Comparison of ENCODE assay signal across 25 cellular contexts in genomic region chr7:41292457-41292856, GRCh38.
A peak's percentile ranks its signal among the peaks of the same experiment; 100 is the strongest.
DNase-seq lines count a peak whose midpoint lies in the region; ATAC-seq, FAIRE-seq and TF ChIP-seq lines count a peak whose summit lies in the region.
"Had no signal": no experiment of that assay in that cellular context is flagged by ENCODE, and none has a peak within 500 bp of the region (broad histone marks: within the 10 kb centered on the region; RNA-seq: fewer than 3 reads in every experiment).

No MANE protein-coding gene starts in this region.

- H3K4me2 ChIP-seq in GM12878 (ENCODE audit: control insufficient read depth, insufficient read depth), result no peak overlapping the region

- SMC1A ChIA-PET in GM12878 (lab: Charles Lee; ENCODE audit: uncharacterized antibody, unreplicated experiment), result no interaction called here

- no peaks in the 10 kb centered on the region for H3K9me3 ChIP-seq in GM12878 (replicated peaks; ENCODE audit: control insufficient read depth, insufficient read depth, low read length)
- H3K9me3 ChIP-seq: esophagus muscularis mucosa, testis had no signal

- TF ChIP-seq EP300 in GM12878 (IDR thresholded peaks at IDR 0.05; ENCODE audit: borderline replicate concordance in 1 of 2, control insufficient read depth in 1 of 2, low read depth in 2 of 2, low read length in 2 of 2), result no peak

- H3K27me3 ChIP-seq in GM12878 (replicated peaks in 1 of 2; ENCODE audit: control insufficient read depth in 2 of 2, insufficient read depth in 2 of 2, low read length in 1 of 2), result no peaks in the 10 kb centered on the region
- H3K27me3 ChIP-seq: esophagus muscularis mucosa, testis had no signal

- no peaks in the 10 kb centered on the region for H3K79me2 ChIP-seq in GM12878 (ENCODE audit: control insufficient read depth, insufficient read depth, low read length)

- in situ Hi-C loops in GM12878 (cut with MboI), result no loop called here

- TF ChIP-seq POLR2A in GM12878 (IDR thresholded peaks at IDR 0.05; ENCODE audit: low read depth, low read length), result no peak

- H3K4me1 ChIP-seq in GM12878 (ENCODE audit: control insufficient read depth, insufficient read depth, low read length), result no peaks in the 10 kb centered on the region
- H3K4me1 ChIP-seq: esophagus muscularis mucosa, testis had no signal

- BruUV-seq in GM12878 (replicated peaks; lab: Mats Ljungman, UMichigan), result no TSS peak

- H3K36me3 ChIP-seq in GM12878 (ENCODE audit: control insufficient read depth in 2 of 2, insufficient read depth in 2 of 2, low read length in 1 of 2), result no peaks in the 10 kb centered on the region
- H3K36me3 ChIP-seq: esophagus muscularis mucosa had no signal

- CTCF ChIA-PET in GM12878 (lab: Yijun Ruan, JAX), result interaction anchor here (0.6 kb wide), 1 partner anchor 54 kb away, joined by 3 read pairs; no protein-coding TSS in a partner anchor

- TF ChIP-seq RAD21 in GM12878 (IDR thresholded peaks at IDR 0.05; ENCODE audit: insufficient read depth, low read depth, low read length), result no peak

- intact Hi-C loops in GM12878 (cut with micrococcal nuclease; ENCODE audit: unreplicated experiment), result no loop called here

- DNase-seq in ELR (ENCODE audit: low read depth) (peak; percentile 28), NCI-H2171 (lab: John Stamatoyannopoulos, UW) (peak; percentile 2), GM12878 (ENCODE audit: low read depth, low spot score) (no peak), inferior parietal cortex (ENCODE audit: extremely low spot score) (peak; percentile 11), COR-L47 (lab: John Stamatoyannopoulos, UW) (no peak)
- no peak for DNase-seq in activated T-cell treated with anti-CD3 and anti-CD28 coated beads, Interleukin-2, amount 50 U/mL, for 1 hour
- DNase-seq: activated CD4-positive, alpha-beta T cell treated with anti-CD3 and anti-CD28 coated beads, Interleukin-2, amount 50 U/mL, for 1 hour; anterior cingulate cortex; cerebellar nuclear complex; mesenchymal stem cell; naive B cell; NCI-H1436; NCI-H526 treated with DMSO at 0.1 percent for 48 hours; nucleus accumbens; small intestine; stimulated activated CD4-positive, alpha-beta T cell treated with anti-CD3 and anti-CD28 coated beads, Interleukin-2, amount 100 ng/mL, for 24 hours; T-helper 17 cell; testis had no signal

- RAD21 ChIA-PET in GM12878 (lab: Charles Lee; ENCODE audit: unreplicated experiment), result no interaction called here

- FAIRE-seq in GM12878 (lab: Jason Lieb, UNC), result no peak
- FAIRE-seq: GM19239, small intestine had no signal

- no peak for TF ChIP-seq CTCF in GM12878 (IDR thresholded peaks at IDR 0.05 in 2 of 3, conservative IDR thresholded peaks at IDR 0.05 in 1 of 3; ENCODE audit: control insufficient read depth in 2 of 3, extremely low read depth in 1 of 3, insufficient read depth in 1 of 3, low read depth in 3 of 3, low read length in 3 of 3)

- H3K27ac ChIP-seq in GM12878 (ENCODE audit: control insufficient read depth, insufficient read depth), result no peak overlapping the region
- H3K27ac ChIP-seq: C4-2B, esophagus muscularis mucosa, testis, VCaP had no signal

- ATAC-seq in GM12878, result no peak
- ATAC-seq in HG02885 (IDR thresholded peaks at IDR 0.05; ENCODE audit: poor library complexity, unreplicated experiment), result no peak
- ATAC-seq in HG03521 (IDR thresholded peaks at IDR 0.05; ENCODE audit: unreplicated experiment), result no peak
- ATAC-seq: stimulated activated memory B cell treated with anti-CD40 and anti-IgM and Interleukin-4, amounts not matched to agents 10 μg/mL and 1 μg/mL and 100 μg/mL, for 72 hours; T-helper 17 cell had no signal

- POLR2A ChIA-PET in GM12878 (lab: Charles Lee), result no interaction called here

- no peak overlapping the region for H3K4me3 ChIP-seq in GM12878
- H3K4me3 ChIP-seq: esophagus muscularis mucosa, testis had no signal

- H3K9ac ChIP-seq in GM12878 (ENCODE audit: control insufficient read depth, insufficient read depth, low read length), result no peak overlapping the region

- WGBS in GM12878 (ENCODE audit: insufficient coverage, insufficient replicate concordance, low lambda C conversion rate, missing lambda C conversion rate), result 27% methylated on average over 3 of the region's 3 CpGs

- no peaks in the 10 kb centered on the region for H4K20me1 ChIP-seq in GM12878 (ENCODE audit: control insufficient read depth, insufficient read depth)

- no peak overlapping the region for H2AFZ ChIP-seq in GM12878 (ENCODE audit: control insufficient read depth, low read depth, low read length)

TF ChIP-seq in GM12878, 131 proteins besides CTCF, POLR2A, EP300 and RAD21:
- no peak for TF ChIP-seq CREB1 (IDR thresholded peaks at IDR 0.05; ENCODE audit: low read depth)
- peak; percentile 30 for TF ChIP-seq BCL3 (IDR thresholded peaks at IDR 0.05; ENCODE audit: borderline replicate concordance, insufficient read depth, low read depth, low read length, poor library complexity, severe bottlenecking)

Comparison
In these comparisons a context has a peak if more than half of its experiments do, and no peak if none do; other contexts are left out.
1. DNase-seq: peak in ELR (single experiment), NCI-H2171 (single experiment) and inferior parietal cortex (single experiment); none in GM12878 (single experiment), activated T-cell treated with anti-CD3 and anti-CD28 coated beads, Interleukin-2, amount 50 U/mL, for 1 hour (single experiment) and COR-L47 (single experiment).